ENCODE assay signal across 15 cellular contexts in genomic region chr4:75531536-75532143, GRCh38. TPM values are rescaled to one million over a fixed set of nuclear protein-coding genes. Genes with fewer than 3 reads are reported as not detected.
"Had no signal": no experiment of that assay in that cellular context is flagged by ENCODE, and none has a peak within 500 bp of the region (broad histone marks: within the 10 kb centered on the region; RNA-seq: fewer than 3 reads in every experiment).

No MANE protein-coding gene starts in this region.

RNA-seq across cellular contexts. Expression of gene ODAPH, which starts 24.2 kb away (rescaled TPM):
- total RNA-seq: activated naive CD4-positive, alpha-beta T cell treated with anti-CD3 and anti-CD28 coated beads for 36 hours; activated naive CD4-positive, alpha-beta T cell treated with anti-CD3 and anti-CD28 coated beads, Interleukin-2, amount 50 U/mL, for 72 hours; activated naive CD8-positive, alpha-beta T cell treated with anti-CD3 and anti-CD28 coated beads for 36 hours; activated T-cell treated with anti-CD3 and anti-CD28 coated beads, Interleukin-2, amount 50 U/mL, for 4 hours; activated T-helper 2 cell treated with anti-CD3 and anti-CD28 coated beads, Interferon-gamma antibody, Interleukin-2, Interleukin-4, amounts not matched to agents 10 μg/mL and 5 μg/mL and 100 μg/mL, durations not matched to agents 14 hours and 24 hours and 36 hours; adrenal gland; aorta; ascending aorta; body of pancreas; breast epithelium; bronchial epithelial cell; cardiac septum; cerebellum; chondrocyte had no signal
- polyA plus RNA-seq: adipose tissue, aorta had no signal
